21 cellular contexts compared by ENCODE assay signal in the genomic region with DNA sequence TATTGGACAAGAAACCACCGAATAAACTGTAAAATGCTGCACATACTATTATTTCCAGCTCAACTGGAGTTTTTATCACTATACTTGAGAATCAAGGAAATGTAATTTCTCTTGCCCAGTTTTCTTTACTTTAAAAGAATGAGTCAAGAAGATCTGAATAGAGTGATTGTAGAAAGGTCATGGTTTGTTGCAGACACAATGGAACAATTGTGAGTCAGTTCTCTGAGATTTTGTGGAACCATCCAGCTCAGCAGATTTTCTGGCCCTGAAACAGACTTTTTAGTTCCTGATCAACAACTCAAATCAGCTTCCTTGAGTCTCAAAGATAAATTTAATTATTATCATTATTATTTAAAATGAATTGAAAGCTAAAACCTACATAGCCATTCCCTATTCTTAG. TPM values are rescaled to one million over a fixed set of nuclear protein-coding genes. Genes with fewer than 3 reads are reported as not detected.
DNase-seq lines count a peak whose midpoint lies in the region; ATAC-seq and TF ChIP-seq lines count a peak whose summit lies in the region.
"Had no signal": no experiment of that assay in that cellular context is flagged by ENCODE, and none has a peak within 500 bp of the region (broad histone marks: within the 10 kb centered on the region; RNA-seq: fewer than 3 reads in every experiment).

No MANE protein-coding gene starts in this region.

- peaks cover 3% of the 10 kb centered on the region for H3K9me3 Mint-ChIP-seq in activated T-helper 17 cell treated with anti-CD3 and anti-CD28 coated beads, Interleukin-2, amount 50 U/mL, for 72 hours
- no peaks in the 10 kb centered on the region for H3K9me3 Mint-ChIP-seq in HFFc6
- H3K9me3 Mint-ChIP-seq: nephron had no signal

- H3K27ac Mint-ChIP-seq in activated T-helper 17 cell treated with anti-CD3 and anti-CD28 coated beads, Interleukin-2, amount 50 U/mL, for 72 hours, result no peak overlapping the region
- H3K27ac Mint-ChIP-seq in HFFc6, result no peak overlapping the region
- H3K27ac Mint-ChIP-seq: brain, memory B cell, nephron had no signal

- H3K4me3 ChIP-seq in fibroblast of pulmonary artery (replicated peaks; ENCODE audit: low read depth, low read length), result no peak overlapping the region
- H3K4me3 ChIP-seq: BLaER1 treated with 17β-estradiol and CSF1 and Interleukin-3, amounts not matched to agents 10 nM and 100 nM; sigmoid colon; tibial artery had no signal

- DNase-seq in HT-29 (ENCODE audit: low spot score) (peak; percentile 62), fibroblast of pulmonary artery (ENCODE audit: low read depth) (peak; percentile 69), renal cortical epithelial cell (ENCODE audit: low read depth) (peak; percentile 93), NCI-H774 (lab: John Stamatoyannopoulos, UW) (no peak), HFFc6 (no peak)
- DNase-seq: NCI-H2081; NCI-H526; sigmoid colon; stimulated activated CD4-positive, alpha-beta T cell treated with anti-CD3 and anti-CD28 coated beads, Interleukin-2, amount 100 ng/mL, for 48 hours; SW 1271; tibial artery had no signal

- no peak overlapping the region for H3K4me3 Mint-ChIP-seq in activated T-helper 17 cell treated with anti-CD3 and anti-CD28 coated beads, Interleukin-2, amount 50 U/mL, for 72 hours
- H3K4me3 Mint-ChIP-seq in HFFc6, result no peak overlapping the region
- H3K4me3 Mint-ChIP-seq: brain, memory B cell, nephron had no signal

- no peak for TF ChIP-seq CTCF in fibroblast of pulmonary artery (IDR thresholded peaks at IDR 0.05; ENCODE audit: low read length, missing control alignments)
- no peak for TF ChIP-seq CTCF in HFFc6 (IDR thresholded peaks at IDR 0.05)

- no peaks in the 10 kb centered on the region for H3K36me3 Mint-ChIP-seq in activated T-helper 17 cell treated with anti-CD3 and anti-CD28 coated beads, Interleukin-2, amount 50 U/mL, for 72 hours (ENCODE audit: low read depth)
- no peaks in the 10 kb centered on the region for H3K36me3 Mint-ChIP-seq in HFFc6 (ENCODE audit: low read depth)
- H3K36me3 Mint-ChIP-seq: brain, memory B cell had no signal

- H3K4me1 Mint-ChIP-seq in activated T-helper 17 cell treated with anti-CD3 and anti-CD28 coated beads, Interleukin-2, amount 50 U/mL, for 72 hours, result no peaks in the 10 kb centered on the region
- H3K4me1 Mint-ChIP-seq in HFFc6 (ENCODE audit: low read depth), result no peaks in the 10 kb centered on the region
- H3K4me1 Mint-ChIP-seq: brain, memory B cell, nephron had no signal

- ATAC-seq in activated T-helper 17 cell treated with anti-CD3 and anti-CD28 coated beads, Interleukin-2, amount 50 U/mL, for 72 hours (replicated peaks), result peak; percentile 69
- ATAC-seq in GM18867 (IDR thresholded peaks at IDR 0.05; ENCODE audit: unreplicated experiment) (no peak), GM19023 (IDR thresholded peaks at IDR 0.05; ENCODE audit: unreplicated experiment) (no peak)
- ATAC-seq: Panc1 had no signal

- H3K27me3 Mint-ChIP-seq in activated T-helper 17 cell treated with anti-CD3 and anti-CD28 coated beads, Interleukin-2, amount 50 U/mL, for 72 hours, result peaks cover 3% of the 10 kb centered on the region
- peaks cover 2% of the 10 kb centered on the region; the same call in 1 of the 2 replicates for H3K27me3 Mint-ChIP-seq in HFFc6 (ENCODE audit: insufficient read depth)

RNA-seq across cellular contexts. Expression of a gene that starts 1.3 kb away (rescaled TPM):
- total RNA-seq in HT-29 (2014; rRNA removed; shearing (Covaris generic)), result 1.4 and 4.2 TPM in 2 replicates
- not detected for total RNA-seq in activated T-helper 17 cell treated with anti-CD3 and anti-CD28 coated beads, Interleukin-2, amount 50 U/mL, for 72 hours
- total RNA-seq in renal cortical epithelial cell, result 1.9 TPM in 1 of 2 replicates, not detected in the other
- total RNA-seq in HFFc6 (2021; fragmentation: NEBNext Ultra II Directional; extraction: Animal tissue kit (Norgen Biotek cat#: 25700)), result not detected
- total RNA-seq: fibroblast of villous mesenchyme, H1, sigmoid colon had no signal

RNA-seq across cellular contexts. Expression of a gene that starts 13.6 kb away (rescaled TPM):
- total RNA-seq in HT-29 (2014; rRNA removed; shearing (Covaris generic)), result not detected in 2 replicates
- not detected for total RNA-seq in activated T-helper 17 cell treated with anti-CD3 and anti-CD28 coated beads, Interleukin-2, amount 50 U/mL, for 72 hours
- total RNA-seq in renal cortical epithelial cell, result not detected in 2 replicates
- not detected for total RNA-seq in HFFc6 (2021; fragmentation: NEBNext Ultra II Directional; extraction: Animal tissue kit (Norgen Biotek cat#: 25700))
- total RNA-seq: fibroblast of villous mesenchyme, H1, sigmoid colon had no signal

RNA-seq across cellular contexts. Expression of a gene that starts 19.7 kb away (rescaled TPM):
- total RNA-seq in HT-29 (2014; rRNA removed; shearing (Covaris generic)), result not detected in 2 replicates
- not detected for total RNA-seq in activated T-helper 17 cell treated with anti-CD3 and anti-CD28 coated beads, Interleukin-2, amount 50 U/mL, for 72 hours
- total RNA-seq in renal cortical epithelial cell, result not detected in 2 replicates
- total RNA-seq in HFFc6 (2021; fragmentation: NEBNext Ultra II Directional; extraction: Animal tissue kit (Norgen Biotek cat#: 25700)), result not detected
- total RNA-seq: fibroblast of villous mesenchyme, H1, sigmoid colon had no signal

RNA-seq across cellular contexts. Expression of a gene that starts 54.5 kb away (rescaled TPM):
- total RNA-seq in HT-29 (2014; rRNA removed; shearing (Covaris generic)), result 94.0 and 100 TPM in 2 replicates
- 10 to 100 TPM; 51.2 to 92.8 TPM for total RNA-seq in activated T-helper 17 cell treated with anti-CD3 and anti-CD28 coated beads, Interleukin-2, amount 50 U/mL, for 72 hours
- 43.2 and 43.9 TPM in 2 replicates for total RNA-seq in renal cortical epithelial cell
- 10 to 100 TPM; 45.7 to 51.0 (median 48.6) TPM for total RNA-seq in HFFc6 (2021; fragmentation: NEBNext Ultra II Directional; extraction: Animal tissue kit (Norgen Biotek cat#: 25700))

Comparison
In these comparisons a context has a peak if more than half of its experiments do, and no peak if none do; other contexts are left out.
1. DNase-seq: peak in HT-29 (single experiment), fibroblast of pulmonary artery (single experiment) and renal cortical epithelial cell (single experiment); none in NCI-H774 (single experiment) and HFFc6 (single experiment).